ENCODE assay signal across 14 cellular contexts in genomic region chr10:95201736-95202135, GRCh38. TPM values are rescaled to one million over a fixed set of nuclear protein-coding genes. Genes with fewer than 3 reads are reported as not detected.
DNase-seq lines count a peak whose midpoint lies in the region; ATAC-seq, FAIRE-seq and TF ChIP-seq lines count a peak whose summit lies in the region.
"Had no signal": no experiment of that assay in that cellular context is flagged by ENCODE, and none has a peak within 500 bp of the region (broad histone marks: within the 10 kb centered on the region; RNA-seq: fewer than 3 reads in every experiment).

No MANE protein-coding gene starts in this region.

- H3K27ac ChIP-seq in left ventricle myocardium inferior (replicated peaks) (no peak overlapping the region), right cardiac atrium (ENCODE audit: low read length) (no peak overlapping the region), OCI-LY3 (ENCODE audit: low read length) (no peak overlapping the region), H1 (ENCODE audit: low read depth, low read length) (no peak overlapping the region), upper lobe of right lung (no peak overlapping the region), esophagus muscularis mucosa (replicated peaks in 1 of 4) (no peak overlapping the region)
- H3K27ac ChIP-seq: SK-N-MC had no signal

- no peak overlapping the region for H2AFZ ChIP-seq in OCI-LY3 (ENCODE audit: low read depth, low read length)
- no peak overlapping the region for H2AFZ ChIP-seq in H1 (ENCODE audit: low read length)

- 96% methylated on average over 4 of the region's 4 CpGs for WGBS in right cardiac atrium
- 82% methylated on average over 4 of the region's 4 CpGs; no CpG with 5 or more reads in 1 of the 2 experiments for WGBS in H1 (ENCODE audit: extremely low coverage in 1 of 2, insufficient coverage in 1 of 2, insufficient read length in 1 of 2, insufficient replicate concordance in 2 of 2, low coverage in 1 of 2, low lambda C conversion rate in 2 of 2, missing lambda C conversion rate in 1 of 2), 2 experiments
- 70% methylated on average over 2 of the region's 4 CpGs for whole genome bisulfite sequencing in esophagus muscularis mucosa

- CTCF ChIA-PET in H1 (lab: Charles Lee; ENCODE audit: partially characterized antibody): interaction anchor here (0.6 to 4.0 kb wide), 20 partner anchors 9 to 317 kb away, joined by 3 to 68 read pairs (median 4); no protein-coding TSS in a partner anchor

- H2BK120ac ChIP-seq in H1 (replicated peaks; ENCODE audit: low read depth, low read length): no peak overlapping the region

- no peak overlapping the region for H3K9ac ChIP-seq in OCI-LY3 (ENCODE audit: low read length)
- no peak overlapping the region for H3K9ac ChIP-seq in H1 (replicated peaks in 1 of 4; ENCODE audit: extremely low read depth in 1 of 4, low read depth in 3 of 4, low read length in 3 of 4)

- H2AK5ac ChIP-seq in H1 (ENCODE audit: low read depth, low read length): peak overlapping the region; percentile 70; the same call in 1 of the 2 replicates

- no peak overlapping the region for H3K4ac ChIP-seq in H1 (replicated peaks; ENCODE audit: insufficient read length, low read depth, low read length)

- ATAC-seq in right cardiac atrium (no peak), upper lobe of right lung (peak; percentile 50)

- peak overlapping the region; percentile 36 for H4K91ac ChIP-seq in H1 (replicated peaks; ENCODE audit: insufficient read length, low read length)

- TF ChIP-seq RAD21 in H1 (IDR thresholded peaks at IDR 0.05 in 1 of 2, conservative IDR thresholded peaks at IDR 0.05 in 1 of 2; ENCODE audit: low read depth in 2 of 2, low read length in 2 of 2): peak; percentile 67 to 73

- no peak overlapping the region for H4K8ac ChIP-seq in H1 (ENCODE audit: extremely low read depth, insufficient read depth, low read length)

- H3K18ac ChIP-seq in H1 (ENCODE audit: extremely low read depth, low read length): peak overlapping the region; percentile 87

- TF ChIP-seq CTCF in left ventricle myocardium inferior (IDR thresholded peaks at IDR 0.05; ENCODE audit: borderline replicate concordance) (peak; percentile 16), OCI-LY3 (IDR thresholded peaks at IDR 0.05; ENCODE audit: low read depth, low read length) (peak; percentile 23; the same call in 1 of the 2 replicates), H1 (IDR thresholded peaks at IDR 0.05; ENCODE audit: control extremely low read depth in 1 of 3, insufficient read depth in 1 of 3, low read depth in 1 of 3, low read length in 3 of 3) (peak; percentile 46 to 68 (median 57)), upper lobe of right lung (IDR thresholded peaks at IDR 0.05) (no peak), esophagus muscularis mucosa (IDR thresholded peaks at IDR 0.05) (no peak)

- H3K4me2 ChIP-seq in OCI-LY3 (ENCODE audit: low read length): no peak overlapping the region
- no peak overlapping the region for H3K4me2 ChIP-seq in H1 (ENCODE audit: insufficient read depth in 1 of 2, low read depth in 2 of 2, low read length in 2 of 2)

- no peak overlapping the region for H3K56ac ChIP-seq in H1 (replicated peaks; ENCODE audit: insufficient read length, low read depth, low read length)

- H3K4me3 ChIP-seq in left ventricle myocardium inferior: no peak overlapping the region
- H3K4me3 ChIP-seq in right cardiac atrium (ENCODE audit: low read length): no peak overlapping the region
- H3K4me3 ChIP-seq in OCI-LY3 (ENCODE audit: low read length): no peak overlapping the region
- H3K4me3 ChIP-seq in H1 (ENCODE audit: extremely low read depth in 1 of 4, insufficient read depth in 2 of 4, low read depth in 3 of 4, low read length in 4 of 4): no peak overlapping the region
- no peak overlapping the region for H3K4me3 ChIP-seq in upper lobe of right lung
- no peak overlapping the region for H3K4me3 ChIP-seq in esophagus muscularis mucosa
- H3K4me3 ChIP-seq: SK-N-MC had no signal

- H3K9me3 ChIP-seq in left ventricle myocardium inferior (replicated peaks): peaks cover 6% of the 10 kb centered on the region
- no peaks in the 10 kb centered on the region for H3K9me3 ChIP-seq in right cardiac atrium (ENCODE audit: control insufficient read depth, low read length)
- H3K9me3 ChIP-seq in OCI-LY3 (ENCODE audit: insufficient read depth, low read length): no peaks in the 10 kb centered on the region
- no peaks in the 10 kb centered on the region for H3K9me3 ChIP-seq in H1 (ENCODE audit: insufficient read depth in 2 of 2, low read depth in 1 of 2, low read length in 1 of 2)
- H3K9me3 ChIP-seq in upper lobe of right lung: no peaks in the 10 kb centered on the region
- H3K9me3 ChIP-seq in esophagus muscularis mucosa: no peaks in the 10 kb centered on the region

- H3K36me3 ChIP-seq in left ventricle myocardium inferior (no peaks in the 10 kb centered on the region), OCI-LY3 (replicated peaks; ENCODE audit: low read depth, low read length) (no peaks in the 10 kb centered on the region), H1 (ENCODE audit: control insufficient read depth in 2 of 4, insufficient read depth in 4 of 4, low read length in 3 of 4) (no peaks in the 10 kb centered on the region; a peak in 1 of 8 replicates), upper lobe of right lung (no peaks in the 10 kb centered on the region), esophagus muscularis mucosa (no peaks in the 10 kb centered on the region)

- no peak for TF ChIP-seq EP300 in H1 (IDR thresholded peaks at IDR 0.05; ENCODE audit: borderline replicate concordance in 1 of 2, low read depth in 2 of 2, low read length in 2 of 2)
- no peak for TF ChIP-seq EP300 in esophagus muscularis mucosa (IDR thresholded peaks at IDR 0.05)

- no peaks in the 10 kb centered on the region for H3K79me2 ChIP-seq in OCI-LY3 (ENCODE audit: low read length)
- H3K79me2 ChIP-seq in H1 (ENCODE audit: control insufficient read depth in 1 of 2, insufficient read depth in 2 of 2, low read length in 2 of 2): no peaks in the 10 kb centered on the region

- DNase-seq in left ventricle myocardium inferior (no peak), right cardiac atrium (no peak), H1 (ENCODE audit: low read depth in 1 of 2, low spot score in 2 of 2) (no peak), upper lobe of right lung (no peak), esophagus muscularis mucosa (ENCODE audit: extremely low spot score) (no peak), RPMI8226 (no peak)
- no peak for DNase-seq in activated CD8-positive, alpha-beta memory T cell treated with anti-CD3 and anti-CD28 coated beads, Interleukin-2, amount 50 U/mL, for 4 hours
- DNase-seq: AML-193; occipital lobe; stimulated activated CD4-positive, alpha-beta T cell treated with anti-CD3 and anti-CD28 coated beads, Interleukin-4, amount 100 ng/mL, for 1 hour had no signal

- H3K14ac ChIP-seq in H1 (ENCODE audit: insufficient read length): no peak overlapping the region

- no peaks in the 10 kb centered on the region for H3K79me1 ChIP-seq in H1 (ENCODE audit: low read depth, low read length)

- no peak for FAIRE-seq in H1 (lab: Jason Lieb, UNC)
- FAIRE-seq: endothelial cell of umbilical vein had no signal

- no peak overlapping the region; the same call in 1 of the 2 replicates for H2BK15ac ChIP-seq in H1 (ENCODE audit: low read length)

- TF ChIP-seq POLR2A in H1 (IDR thresholded peaks at IDR 0.05; ENCODE audit: control extremely low read depth in 1 of 2, low read depth in 2 of 2, low read length in 2 of 2) (no peak), esophagus muscularis mucosa (IDR thresholded peaks at IDR 0.05; ENCODE audit: low read depth) (no peak)

- no peaks in the 10 kb centered on the region for H3K4me1 ChIP-seq in left ventricle myocardium inferior
- H3K4me1 ChIP-seq in right cardiac atrium (ENCODE audit: control insufficient read depth, insufficient read depth, low read length): no peaks in the 10 kb centered on the region
- no peaks in the 10 kb centered on the region for H3K4me1 ChIP-seq in OCI-LY3 (ENCODE audit: low read length)
- H3K4me1 ChIP-seq in H1 (replicated peaks in 1 of 4; ENCODE audit: control insufficient read depth in 3 of 4, insufficient read depth in 4 of 4, low read length in 3 of 4): peaks cover 0 to 2% (median 0%) of the 10 kb centered on the region in 4 experiments; a peak in 1 of 7 replicates
- no peaks in the 10 kb centered on the region for H3K4me1 ChIP-seq in upper lobe of right lung
- no peaks in the 10 kb centered on the region for H3K4me1 ChIP-seq in esophagus muscularis mucosa

- peak overlapping the region; percentile 29; the same call in 1 of the 2 replicates for H2BK20ac ChIP-seq in H1 (ENCODE audit: low read length)

- no peaks in the 10 kb centered on the region for H4K20me1 ChIP-seq in OCI-LY3 (ENCODE audit: insufficient read depth, low read length)
- H4K20me1 ChIP-seq in H1 (replicated peaks in 1 of 2; ENCODE audit: control insufficient read depth in 1 of 2, insufficient read depth in 2 of 2, low read length in 2 of 2): no peaks in the 10 kb centered on the region

- 0 out of 2 replicates have a peak overlapping the region, but pooled peaks have one; percentile 65 for H2BK12ac ChIP-seq in H1 (ENCODE audit: low read depth, low read length)

- H3K23ac ChIP-seq in H1 (ENCODE audit: insufficient read length): no peak overlapping the region

- POLR2A ChIA-PET in H1 (lab: Charles Lee; ENCODE audit: partially characterized antibody): interaction anchor here (1.0 to 3.6 kb wide), 3 partner anchors 9 to 41 kb away, joined by 3 to 32 read pairs (median 4); no protein-coding TSS in a partner anchor

- H2BK5ac ChIP-seq in H1 (ENCODE audit: low read depth, low read length): peak overlapping the region; percentile 48; the same call in 1 of the 2 replicates

- no peaks in the 10 kb centered on the region for H3K23me2 ChIP-seq in H1 (ENCODE audit: low read depth, low read length)

- H3K27me3 ChIP-seq in left ventricle myocardium inferior (ENCODE audit: low read depth) (no peaks in the 10 kb centered on the region), right cardiac atrium (ENCODE audit: control insufficient read depth, insufficient read depth) (no peaks in the 10 kb centered on the region), OCI-LY3 (ENCODE audit: low read depth, low read length) (no peaks in the 10 kb centered on the region), H1 (replicated peaks in 1 of 4; ENCODE audit: control insufficient read depth in 3 of 4, extremely low read depth in 1 of 4, insufficient read depth in 3 of 4, low read length in 3 of 4) (no peaks in the 10 kb centered on the region), upper lobe of right lung (no peaks in the 10 kb centered on the region), esophagus muscularis mucosa (no peaks in the 10 kb centered on the region)

- no peak overlapping the region for H4K5ac ChIP-seq in H1 (ENCODE audit: insufficient read length, low read depth, low read length)

- intact Hi-C loops in left ventricle myocardium inferior (cut with micrococcal nuclease) (no loop called here), right cardiac atrium (cut with DNase I) (no loop called here), upper lobe of right lung (cut with DNase I) (no loop called here), esophagus muscularis mucosa (cut with DNase I) (no loop called here)

RNA-seq across cellular contexts. Expression of gene ACSM6, which starts 7.7 kb away (rescaled TPM):
- total RNA-seq in left ventricle myocardium inferior: not detected
- not detected for total RNA-seq in right cardiac atrium
- not detected for polyA plus RNA-seq in right cardiac atrium
- 0.27 TPM in 1 of 2 replicates, not detected in the other for total RNA-seq in H1 (2021; fragmentation: NEBNext Ultra II Directional; extraction: Animal tissue kit (Norgen Biotek cat#: 25700))
- 0.30 and 0.33 TPM in 2 replicates for polyA plus RNA-seq in H1 (2011; rRNA removed)
- 0.28 TPM for polyA plus RNA-seq in H1 (2011; cell fraction: cytosol; rRNA removed)
- polyA plus RNA-seq in H1 (2011; cell fraction: nucleus; rRNA removed): 0.34 TPM
- 0.11 to 0.14 TPM (median 0.13 TPM) in 3 of 4 replicates, not detected in the other for polyA plus RNA-seq in H1 (2012, experiment 1 of 2)
- polyA plus RNA-seq in H1 (2012, experiment 2 of 2): not detected
- 0.20 TPM for polyA plus RNA-seq in H1 (2013, experiment 1 of 2)
- 0.18 TPM for polyA plus RNA-seq in H1 (2013, experiment 2 of 2)
- 0.41 TPM in 1 of 2 replicates, not detected in the other for polyA minus RNA-seq in H1 (2011; rRNA and poly(A)+ RNA removed)
- polyA minus RNA-seq in H1 (2011; cell fraction: cytosol; rRNA and poly(A)+ RNA removed): not detected
- not detected for polyA minus RNA-seq in H1 (2011; cell fraction: nucleus; rRNA and poly(A)+ RNA removed)
- total RNA-seq in upper lobe of right lung: not detected
- total RNA-seq in esophagus muscularis mucosa: not detected
- total RNA-seq: endothelial cell of umbilical vein, occipital lobe, subcutaneous adipose tissue had no signal
- polyA plus RNA-seq: endothelial cell of umbilical vein had no signal

Comparison
In these comparisons a context has a peak if more than half of its experiments do, and no peak if none do; other contexts are left out.
1. CTCF ChIP-seq: peak in left ventricle myocardium inferior (single experiment), OCI-LY3 (single experiment) and H1 (3 of 3); none in upper lobe of right lung (single experiment) and esophagus muscularis mucosa (0 of 3).